Comparison of ENCODE assay signal across 14 cellular contexts in genomic region chr22:23899042-23899745, GRCh38.
"Had no signal": no experiment of that assay in that cellular context is flagged by ENCODE, and none has a peak within 500 bp of the region (broad histone marks: within the 10 kb centered on the region; RNA-seq: fewer than 3 reads in every experiment).

No MANE protein-coding gene starts in this region.

- H3K9me3 Mint-ChIP-seq: effector memory CD8-positive, alpha-beta T cell had no signal

- H3K4me3 Mint-ChIP-seq: activated CD4-positive, alpha-beta T cell treated with anti-CD3 and anti-CD28 coated beads, Interleukin-2, amount 10 ng/mL, durations not matched to agents 24 days and 14 days; activated naive CD8-positive, alpha-beta T cell treated with anti-CD3 and anti-CD28 coated beads, Interleukin-2, amount 50 U/mL, for 24 hours; effector memory CD8-positive, alpha-beta T cell had no signal

- H3K27ac Mint-ChIP-seq: activated CD4-positive, alpha-beta T cell treated with anti-CD3 and anti-CD28 coated beads, Interleukin-2, amount 10 ng/mL, durations not matched to agents 24 days and 14 days; activated naive CD8-positive, alpha-beta T cell treated with anti-CD3 and anti-CD28 coated beads, Interleukin-2, amount 50 U/mL, for 24 hours; effector memory CD8-positive, alpha-beta T cell had no signal

- H3K27ac ChIP-seq: cardiac muscle cell, hepatocyte, sigmoid colon, testis had no signal

- H3K27me3 Mint-ChIP-seq: activated naive CD8-positive, alpha-beta T cell treated with anti-CD3 and anti-CD28 coated beads, Interleukin-2, amount 50 U/mL, for 24 hours had no signal

- DNase-seq: activated CD4-positive, alpha-beta T cell treated with anti-CD3 and anti-CD28 coated beads, Interleukin-2, amount 10 ng/mL, durations not matched to agents 24 days and 14 days; activated naive CD8-positive, alpha-beta T cell treated with anti-CD3 and anti-CD28 coated beads, Interleukin-2, amount 50 U/mL, for 24 hours; activated T-cell treated with anti-CD3 and anti-CD28 coated beads, Interleukin-2, amount 50 U/mL, for 1 hour; effector memory CD8-positive, alpha-beta T cell; erythroblast; naive thymus-derived CD4-positive, alpha-beta T cell; sigmoid colon; SK-N-SH; stimulated activated CD4-positive, alpha-beta T cell treated with anti-CD3 and anti-CD28 coated beads, Interleukin-12 subunit alpha, Interleukin-12 subunit beta, amount 100 ng/mL, for 4 hours; stimulated activated naive CD8-positive, alpha-beta T cell treated with anti-CD3 and anti-CD28 coated beads, Interleukin-15, Interleukin-2, amounts not matched to agents 100 U/mL and 50 U/mL, for 24 hours; T-helper 1 cell; testis had no signal
